16 cellular contexts compared by ENCODE assay signal in genomic region chr15:47404877-47405276, GRCh38.
"Had no signal": no experiment of that assay in that cellular context is flagged by ENCODE, and none has a peak within 500 bp of the region (broad histone marks: within the 10 kb centered on the region; RNA-seq: fewer than 3 reads in every experiment).

No MANE protein-coding gene starts in this region.

- H3K36me3 ChIP-seq: brain microvascular endothelial cell, heart left ventricle, neural progenitor cell, ovary, tibial artery had no signal

- H3K9me3 ChIP-seq: heart left ventricle, ovary, tibial artery had no signal

- H3K27me3 ChIP-seq: brain microvascular endothelial cell, neural progenitor cell, ovary, tibial artery had no signal

- H3K9me3 Mint-ChIP-seq: neural progenitor cell had no signal

- H3K27ac ChIP-seq: brain microvascular endothelial cell, heart left ventricle, neural progenitor cell, ovary, tibial artery had no signal

- H3K36me3 Mint-ChIP-seq: activated naive CD8-positive, alpha-beta T cell treated with anti-CD3 and anti-CD28 coated beads, Interleukin-2, amount 10 ng/mL, durations not matched to agents 7 days and 5 days; neural progenitor cell; stimulated activated effector memory CD8-positive, alpha-beta T cell treated with anti-CD3 and anti-CD28 coated beads, Interleukin-12 subunit alpha, Interleukin-12 subunit beta, amount 100 ng/mL, for 72 hours had no signal

- H3K27me3 Mint-ChIP-seq: activated naive CD8-positive, alpha-beta T cell treated with anti-CD3 and anti-CD28 coated beads, Interleukin-2, amount 10 ng/mL, durations not matched to agents 7 days and 5 days had no signal

- H3K27ac Mint-ChIP-seq: activated naive CD8-positive, alpha-beta T cell treated with anti-CD3 and anti-CD28 coated beads, Interleukin-2, amount 10 ng/mL, durations not matched to agents 7 days and 5 days; neural progenitor cell; stimulated activated effector memory CD8-positive, alpha-beta T cell treated with anti-CD3 and anti-CD28 coated beads, Interleukin-12 subunit alpha, Interleukin-12 subunit beta, amount 100 ng/mL, for 72 hours had no signal

- DNase-seq: activated naive CD4-positive, alpha-beta T cell; activated naive CD8-positive, alpha-beta T cell treated with anti-CD3 and anti-CD28 coated beads, Interleukin-2, amount 10 ng/mL, durations not matched to agents 7 days and 5 days; activated T-cell treated with anti-CD3 and anti-CD28 coated beads for 4 hours; brain microvascular endothelial cell; cortex of kidney; effector CD8-positive, alpha-beta T cell; foreskin melanocyte; heart left ventricle; midbrain; ovary; stimulated activated CD4-positive, alpha-beta T cell treated with anti-CD3 and anti-CD28 coated beads, Interleukin-1b, Interleukin-23, amount 100 ng/mL, for 48 hours; tibial artery had no signal

- H3K4me1 Mint-ChIP-seq: activated naive CD8-positive, alpha-beta T cell treated with anti-CD3 and anti-CD28 coated beads, Interleukin-2, amount 10 ng/mL, durations not matched to agents 7 days and 5 days; stimulated activated effector memory CD8-positive, alpha-beta T cell treated with anti-CD3 and anti-CD28 coated beads, Interleukin-12 subunit alpha, Interleukin-12 subunit beta, amount 100 ng/mL, for 72 hours had no signal

- ATAC-seq: activated CD4-positive, CD25-positive, alpha-beta regulatory T cell treated with anti-CD3 and anti-CD28 coated beads, Interleukin-2, amount 50 U/mL, for 24 hours; heart left ventricle had no signal

- H3K4me3 Mint-ChIP-seq: activated naive CD8-positive, alpha-beta T cell treated with anti-CD3 and anti-CD28 coated beads, Interleukin-2, amount 10 ng/mL, durations not matched to agents 7 days and 5 days; neural progenitor cell; stimulated activated effector memory CD8-positive, alpha-beta T cell treated with anti-CD3 and anti-CD28 coated beads, Interleukin-12 subunit alpha, Interleukin-12 subunit beta, amount 100 ng/mL, for 72 hours had no signal

- H3K4me3 ChIP-seq: heart left ventricle, lung, neural progenitor cell, ovary, tibial artery had no signal
